ENCODE assay signal across 13 cellular contexts in genomic region chr20:43188234-43188653, GRCh38. TPM values are rescaled to one million over a fixed set of nuclear protein-coding genes. Genes with fewer than 3 reads are reported as not detected.
A peak's percentile ranks its signal among the peaks of the same experiment; 100 is the strongest.
DNase-seq lines count a peak whose midpoint lies in the region; ATAC-seq and TF ChIP-seq lines count a peak whose summit lies in the region.
"Had no signal": no experiment of that assay in that cellular context is flagged by ENCODE, and none has a peak within 500 bp of the region (broad histone marks: within the 10 kb centered on the region; RNA-seq: fewer than 3 reads in every experiment).

No MANE protein-coding gene starts in this region.

- peaks cover 44% of the 10 kb centered on the region for H3K27me3 Mint-ChIP-seq in CD8-positive, alpha-beta T cell (ENCODE audit: low read depth)

- no peaks in the 10 kb centered on the region for H3K36me3 ChIP-seq in PC-3 (ENCODE audit: low read depth, low read length)
- H3K36me3 ChIP-seq in iPS-15b (ENCODE audit: control insufficient read depth, insufficient read depth, low read length): no peaks in the 10 kb centered on the region
- H3K36me3 ChIP-seq in stomach smooth muscle (ENCODE audit: control insufficient read depth in 2 of 2, insufficient read depth in 2 of 2, low read length in 2 of 2): no peaks in the 10 kb centered on the region
- H3K36me3 ChIP-seq in CD8-positive, alpha-beta T cell (ENCODE audit: insufficient read depth, low read length): no peaks in the 10 kb centered on the region
- no peaks in the 10 kb centered on the region for H3K36me3 ChIP-seq in thyroid gland
- H3K36me3 ChIP-seq: gastrocnemius medialis had no signal

- no peaks in the 10 kb centered on the region for H3K9me3 Mint-ChIP-seq in CD8-positive, alpha-beta T cell

- H4K20me1 ChIP-seq in PC-3 (ENCODE audit: low read length): no peaks in the 10 kb centered on the region

- CTCF ChIA-PET in PC-3 (lab: Charles Lee): interaction anchor here (1.0 kb wide), 1 partner anchor 1449 kb away, joined by 3 read pairs; no protein-coding TSS in a partner anchor
- CTCF ChIA-PET in CD8-positive, alpha-beta T cell (lab: Charles Lee): interaction anchor here (1.0 kb wide), 1 partner anchor 10 kb away, joined by 5 read pairs; no protein-coding TSS in a partner anchor

- H3K27ac Mint-ChIP-seq in CD8-positive, alpha-beta T cell: no peak overlapping the region

- DNase-seq in NCI-H524 (lab: John Stamatoyannopoulos, UW) (peak; percentile 46 to 48), NCI-H524 treated with DMSO at 0.1 percent for 48 hours (lab: John Stamatoyannopoulos, UW) (no peak), PC-3 (no peak), thyroid gland (no peak)
- DNase-seq in CD8-positive, alpha-beta T cell: no peak

- H3K9me2 ChIP-seq in PC-3 (replicated peaks; ENCODE audit: low read length): no peaks in the 10 kb centered on the region

- intact Hi-C loops in PC-3 (cut with micrococcal nuclease): no loop called here
- intact Hi-C loops in CD8-positive, alpha-beta T cell (cut with DNase I, micrococcal nuclease): loop anchor here (5.0 to 10.0 kb wide), 2 partner anchors 1451 to 1453 kb away; no protein-coding TSS in a partner anchor
- intact Hi-C loops in thyroid gland (cut with DNase I): no loop called here

- H3K79me2 ChIP-seq in PC-3 (ENCODE audit: low read length): no peaks in the 10 kb centered on the region

- H3K27me3 ChIP-seq in PC-3 (ENCODE audit: low read length) (peaks cover 71% of the 10 kb centered on the region), iPS-15b (ENCODE audit: control insufficient read depth, insufficient read depth, low read length) (peaks cover 47% of the 10 kb centered on the region), stomach smooth muscle (ENCODE audit: control insufficient read depth in 1 of 2, insufficient read depth in 2 of 2, low read length in 2 of 2) (peaks cover 31 to 46% of the 10 kb centered on the region in 2 donors), thyroid gland (no peaks in the 10 kb centered on the region)
- peaks cover 13% of the 10 kb centered on the region for H3K27me3 ChIP-seq in CD8-positive, alpha-beta T cell (ENCODE audit: insufficient read depth, low read length)

- peaks cover 6% of the 10 kb centered on the region for H3K4me1 Mint-ChIP-seq in CD8-positive, alpha-beta T cell (ENCODE audit: low read depth)

- H3K9ac ChIP-seq in PC-3 (ENCODE audit: low read length) (no peak overlapping the region), iPS-15b (ENCODE audit: low read depth, low read length) (no peak overlapping the region), stomach smooth muscle (ENCODE audit: low read length in 2 of 2) (no peak overlapping the region)

- TF ChIP-seq CTCF in PC-3 (conservative IDR thresholded peaks at IDR 0.05; ENCODE audit: low read depth, low read length) (no peak), thyroid gland (IDR thresholded peaks at IDR 0.05) (no peak)
- TF ChIP-seq CTCF in CD8-positive, alpha-beta T cell (IDR thresholded peaks at IDR 0.05): no peak

- H3K27ac ChIP-seq in PC-3 (ENCODE audit: low read length): no peak overlapping the region
- no peak overlapping the region for H3K27ac ChIP-seq in stomach smooth muscle (ENCODE audit: low read length)
- no peak overlapping the region for H3K27ac ChIP-seq in CD8-positive, alpha-beta T cell (ENCODE audit: low read depth, low read length)
- H3K27ac ChIP-seq in thyroid gland: no peak overlapping the region
- H3K27ac ChIP-seq: gastrocnemius medialis had no signal

- no peak overlapping the region for H3K4me3 Mint-ChIP-seq in CD8-positive, alpha-beta T cell

- 1 to 5% methylated on average over 16 of the region's 16 CpGs for WGBS in thyroid gland, 2 donors

- no peak overlapping the region for H3K4me3 ChIP-seq in PC-3 (ENCODE audit: low read length)
- peak overlapping the region; percentile 64 for H3K4me3 ChIP-seq in iPS-15b (ENCODE audit: low read depth, low read length)
- peak overlapping the region; percentile 26 to 60 for H3K4me3 ChIP-seq in stomach smooth muscle (ENCODE audit: low read length in 2 of 2)
- no peak overlapping the region for H3K4me3 ChIP-seq in CD8-positive, alpha-beta T cell (ENCODE audit: low read depth, low read length)
- no peak overlapping the region for H3K4me3 ChIP-seq in thyroid gland (replicated peaks in 1 of 3)
- H3K4me3 ChIP-seq: GM12878 had no signal

- no peaks in the 10 kb centered on the region for H3K4me1 ChIP-seq in PC-3 (ENCODE audit: insufficient read depth, low read length)
- H3K4me1 ChIP-seq in iPS-15b (ENCODE audit: control insufficient read depth, insufficient read depth, low read length): peaks cover 3% of the 10 kb centered on the region
- H3K4me1 ChIP-seq in stomach smooth muscle (ENCODE audit: control insufficient read depth, insufficient read depth, low read length): peaks cover 5% of the 10 kb centered on the region
- H3K4me1 ChIP-seq in CD8-positive, alpha-beta T cell (ENCODE audit: insufficient read depth, low read length): peaks cover 6% of the 10 kb centered on the region
- no peaks in the 10 kb centered on the region for H3K4me1 ChIP-seq in thyroid gland
- H3K4me1 ChIP-seq: gastrocnemius medialis had no signal

- ATAC-seq in PC-3 (no peak), HG02678 (IDR thresholded peaks at IDR 0.05; ENCODE audit: unreplicated experiment) (no peak)
- ATAC-seq in CD8-positive, alpha-beta T cell: no peak
- ATAC-seq: gastrocnemius medialis had no signal

- BruUV-seq in PC-3 (replicated peaks; lab: Mats Ljungman, UMichigan): no TSS peak

- POLR2A ChIA-PET in PC-3 (lab: Charles Lee; ENCODE audit: unreplicated experiment): no interaction called here
- POLR2A ChIA-PET in CD8-positive, alpha-beta T cell (lab: Charles Lee): no interaction called here

- H3K4me2 ChIP-seq in PC-3 (ENCODE audit: low read length): peak overlapping the region; percentile 44; the same call in 1 of the 2 replicates

- H2AFZ ChIP-seq in PC-3 (ENCODE audit: low read length): no peak overlapping the region

- H3K36me3 Mint-ChIP-seq in CD8-positive, alpha-beta T cell: no peaks in the 10 kb centered on the region

- no peak for TF ChIP-seq POLR2A in thyroid gland (IDR thresholded peaks at IDR 0.05)

- no peaks in the 10 kb centered on the region for H3F3A ChIP-seq in PC-3 (ENCODE audit: low read length, unreplicated experiment)

- H3K9me3 ChIP-seq in PC-3 (ENCODE audit: low read length): no peaks in the 10 kb centered on the region
- no peaks in the 10 kb centered on the region for H3K9me3 ChIP-seq in iPS-15b (ENCODE audit: control insufficient read depth, insufficient read depth, low read length)
- no peaks in the 10 kb centered on the region for H3K9me3 ChIP-seq in stomach smooth muscle (ENCODE audit: control insufficient read depth in 2 of 2, low read length in 2 of 2)
- no peaks in the 10 kb centered on the region for H3K9me3 ChIP-seq in CD8-positive, alpha-beta T cell (ENCODE audit: low read length)
- no peaks in the 10 kb centered on the region for H3K9me3 ChIP-seq in thyroid gland
- H3K9me3 ChIP-seq: gastrocnemius medialis had no signal

RNA-seq across cellular contexts. Expression of gene PTPRT, which starts 1.5 kb away (rescaled TPM):
- total RNA-seq in PC-3 (2014; rRNA removed) (not detected in 2 replicates), thyroid gland (under 1 TPM in 2 of 4 donors, not detected in 2; 0.11 to 0.15 TPM)
- total RNA-seq in CD8-positive, alpha-beta T cell: not detected
- total RNA-seq: dermis blood vessel endothelial cell, gastrocnemius medialis, GM12878, HT-29, osteoblast had no signal

Comparison
In these comparisons a context has a peak if more than half of its experiments do, and no peak if none do; other contexts are left out.
1. DNase-seq: peak in NCI-H524 (2 of 2); none in NCI-H524 treated with DMSO at 0.1 percent for 48 hours (single experiment), PC-3 (single experiment), CD8-positive, alpha-beta T cell (0 of 7) and thyroid gland (0 of 2).
2. H3K4me3 ChIP-seq: peak in iPS-15b (single experiment) and stomach smooth muscle (2 of 2); none in PC-3 (single experiment), CD8-positive, alpha-beta T cell (single experiment) and thyroid gland (0 of 3).
3. intact Hi-C loops: an anchor here in CD8-positive, alpha-beta T cell (5.0 to 10.0 kb wide); none called in PC-3 and thyroid gland.